In the genomic region with DNA sequence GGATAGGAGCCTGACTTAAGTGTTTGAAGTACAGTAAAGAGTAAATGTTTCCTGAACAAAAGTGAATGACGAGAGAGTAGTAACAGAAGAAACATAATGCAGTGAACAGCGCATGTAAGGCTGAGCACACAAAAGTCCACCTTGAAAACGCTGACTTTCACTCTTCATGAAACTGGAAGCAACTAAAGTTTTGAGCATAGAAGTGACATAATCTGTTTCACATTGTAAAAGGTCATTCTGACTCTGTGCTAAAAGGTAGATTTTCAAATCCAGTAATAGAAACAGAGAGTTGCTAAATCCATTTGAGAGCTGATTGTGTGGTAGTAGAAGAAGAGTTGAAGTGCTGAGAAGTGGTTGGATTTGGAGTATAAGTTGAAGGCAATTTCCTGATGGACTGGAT, we compare ENCODE assay signal across 20 cellular contexts.
DNase-seq lines count a peak whose midpoint lies in the region; ATAC-seq and TF ChIP-seq lines count a peak whose summit lies in the region.
"Had no signal": no experiment of that assay in that cellular context is flagged by ENCODE, and none has a peak within 500 bp of the region (broad histone marks: within the 10 kb centered on the region; RNA-seq: fewer than 3 reads in every experiment).

No MANE protein-coding gene starts in this region.

- H3K9me2 ChIP-seq in OCI-LY1 (ENCODE audit: low read depth, low read length), result no peaks in the 10 kb centered on the region

- TF ChIP-seq CTCF in OCI-LY1 (IDR thresholded peaks at IDR 0.05; ENCODE audit: low read length), result no peak; the same call in 1 of the 2 replicates

- no peaks in the 10 kb centered on the region for H3K36me3 ChIP-seq in OCI-LY1 (ENCODE audit: insufficient read depth, low read length)

- peak overlapping the region; percentile 27 for H3K4me2 ChIP-seq in OCI-LY1 (ENCODE audit: low read length)
- H3K4me2 ChIP-seq: A549 had no signal

- H3K9ac ChIP-seq in OCI-LY1 (ENCODE audit: low read length), result no peak overlapping the region; the same call in 1 of the 2 replicates

- DNase-seq in NCI-H2081 treated with DMSO at 0.1 percent for 48 hours (lab: John Stamatoyannopoulos, UW) (no peak), Kasumi-1 (lab: John Stamatoyannopoulos, UW) (no peak)
- DNase-seq: CD4-positive, alpha-beta T cell; H7; HFFc6; KBM-7; NCI-H1048; NCI-H1436; NCI-H1930; NK-92 treated with Interleukin-12 subunit alpha and Interleukin-12 subunit beta, amount 100 ng/mL, for 24 hours; OCI-M1; SHP77 had no signal

- peak overlapping the region; percentile 6 for H3K27ac ChIP-seq in OCI-LY1 (ENCODE audit: low read depth, low read length, poor library complexity, severe bottlenecking)
- H3K27ac ChIP-seq: A549, SK-N-MC had no signal

- H4K20me1 ChIP-seq in OCI-LY1 (ENCODE audit: insufficient read depth, low read length), result no peaks in the 10 kb centered on the region

- H2AFZ ChIP-seq in OCI-LY1 (ENCODE audit: low read length), result peak overlapping the region; percentile 15; the same call in 1 of the 2 replicates

- no peaks in the 10 kb centered on the region for H3F3A ChIP-seq in OCI-LY1 (ENCODE audit: insufficient read depth, low read length)

- H3K4me3 ChIP-seq in OCI-LY1 (ENCODE audit: low read depth, low read length, poor library complexity, severe bottlenecking), result peak overlapping the region; percentile 1
- H3K4me3 ChIP-seq: A549, SK-N-MC had no signal

- no peaks in the 10 kb centered on the region for H3K79me2 ChIP-seq in OCI-LY1 (ENCODE audit: insufficient read depth, low read length)

- no peaks in the 10 kb centered on the region for H3K27me3 ChIP-seq in OCI-LY1 (ENCODE audit: insufficient read depth, low read length)

- peaks cover 11% of the 10 kb centered on the region; the same call in 1 of the 2 replicates for H3K9me3 ChIP-seq in OCI-LY1 (ENCODE audit: low read length)
- H3K9me3 ChIP-seq: A549 had no signal

- peaks cover 40% of the 10 kb centered on the region for H3K4me1 ChIP-seq in OCI-LY1 (ENCODE audit: insufficient read depth, low read length, severe bottlenecking)
- H3K4me1 ChIP-seq: A549 had no signal

- ATAC-seq in GM18858 (IDR thresholded peaks at IDR 0.05; ENCODE audit: unreplicated experiment) (peak; percentile 47), GM19463 (IDR thresholded peaks at IDR 0.05; ENCODE audit: unreplicated experiment) (peak; percentile 68), HG02885 (IDR thresholded peaks at IDR 0.05; ENCODE audit: poor library complexity, unreplicated experiment) (peak; percentile 86), HG02623 (IDR thresholded peaks at IDR 0.05; ENCODE audit: unreplicated experiment) (no peak)
- ATAC-seq: A549, HepG2 had no signal
